ENCODE assay signal across 9 cellular contexts in genomic region chr20:20003955-20004322, GRCh38. TPM values are rescaled to one million over a fixed set of nuclear protein-coding genes. Genes with fewer than 3 reads are reported as not detected.
DNase-seq lines count a peak whose midpoint lies in the region; ATAC-seq, FAIRE-seq and TF ChIP-seq lines count a peak whose summit lies in the region.
"Not testable (repeated sequence)": the region's sequence is repeated elsewhere in the genome, so short reads cannot be mapped to it uniquely, and the experiment has no call there.
"Had no signal": no experiment of that assay in that cellular context is flagged by ENCODE, and none has a peak within 500 bp of the region (broad histone marks: within the 10 kb centered on the region; RNA-seq: fewer than 3 reads in every experiment).

No MANE protein-coding gene starts in this region.

- peaks cover 48% of the 10 kb centered on the region for H3K27me3 Mint-ChIP-seq in activated CD8-positive, alpha-beta T cell treated with anti-CD3 and anti-CD28 coated beads, Interleukin-2, amount 10 ng/mL, durations not matched to agents 7 days and 5 days (ENCODE audit: low read depth)
- H3K27me3 Mint-ChIP-seq in natural killer cell treated with Interleukin-12 subunit alpha and Interleukin-12 subunit beta and Interleukin-15 and Interleukin-18, amount 100 ng/mL, for 72 hours: peaks cover 48 to 66% of the 10 kb centered on the region in 2 donors

- dilution Hi-C loops in keratinocyte (cut with MboI; ENCODE audit: extremely low pct_ligation_motif_present, low sequenced_read_pairs): not testable (repeated sequence)

- not testable (repeated sequence) for H3K9me3 ChIP-seq in ascending aorta; esophagus (ENCODE audit: control insufficient read depth in 2 of 2, insufficient read depth in 1 of 2, low read depth in 1 of 2, low read length in 1 of 2); keratinocyte (ENCODE audit: control insufficient read depth, low read depth, low read length); upper lobe of right lung

- intact Hi-C loops in ascending aorta (cut with DNase I): loop anchor here (2.0 kb wide), 1 partner anchor 13 kb away; the partner anchor contains the start of gene NAA20
- intact Hi-C loops in upper lobe of right lung (cut with DNase I): not testable (repeated sequence)

- peak overlapping the region; percentile 17 for H3K4me2 ChIP-seq in keratinocyte (ENCODE audit: control insufficient read depth, extremely low read depth, insufficient read depth, low read depth, low read length)

- POLR2A ChIA-PET in activated CD8-positive, alpha-beta T cell treated with anti-CD3 and anti-CD28 coated beads, Interleukin-2, amount 10 ng/mL, durations not matched to agents 7 days and 5 days (lab: Charles Lee): not testable (repeated sequence)

- peak overlapping the region; percentile 40; the same call in 1 of the 2 replicates for H3K27ac ChIP-seq in HL-60 (replicated peaks)
- peak overlapping the region; percentile 73 to 83 for H3K27ac ChIP-seq in ascending aorta
- peak overlapping the region; percentile 21 to 38 for H3K27ac ChIP-seq in esophagus (ENCODE audit: low read depth in 2 of 2, low read length in 1 of 2)
- peak overlapping the region; percentile 5 for H3K27ac ChIP-seq in keratinocyte (ENCODE audit: control insufficient read depth, insufficient read depth, low read length)
- H3K27ac ChIP-seq in upper lobe of right lung: peak overlapping the region; percentile 72

- H2AFZ ChIP-seq in keratinocyte (ENCODE audit: control insufficient read depth, low read length): not testable (repeated sequence)

- H3K27ac Mint-ChIP-seq in activated CD8-positive, alpha-beta T cell treated with anti-CD3 and anti-CD28 coated beads, Interleukin-2, amount 10 ng/mL, durations not matched to agents 7 days and 5 days; stimulated activated effector memory CD8-positive, alpha-beta T cell treated with anti-CD3 and anti-CD28 coated beads, Interleukin-12 subunit alpha, Interleukin-12 subunit beta, amount 100 ng/mL, for 72 hours: not testable (repeated sequence)
- peak overlapping the region in 1 of 2 donors; percentile 69 for H3K27ac Mint-ChIP-seq in natural killer cell treated with Interleukin-12 subunit alpha and Interleukin-12 subunit beta and Interleukin-15 and Interleukin-18, amount 100 ng/mL, for 72 hours

- not testable (repeated sequence) for DNase-seq in HL-60 (ENCODE audit: low read depth in 1 of 2, low spot score in 1 of 2); activated CD8-positive, alpha-beta T cell treated with anti-CD3 and anti-CD28 coated beads, Interleukin-2, amount 10 ng/mL, durations not matched to agents 7 days and 5 days; ascending aorta (ENCODE audit: low spot score in 2 of 2); keratinocyte (ENCODE audit: low read depth, low spot score); natural killer cell treated with Interleukin-12 subunit alpha and Interleukin-12 subunit beta and Interleukin-15 and Interleukin-18, amount 100 ng/mL, for 72 hours (ENCODE audit: low spot score); stimulated activated effector memory CD8-positive, alpha-beta T cell treated with anti-CD3 and anti-CD28 coated beads, Interleukin-12 subunit alpha, Interleukin-12 subunit beta, amount 100 ng/mL, for 72 hours (ENCODE audit: low spot score in 2 of 2); upper lobe of right lung

- H3K4me3 Mint-ChIP-seq in activated CD8-positive, alpha-beta T cell treated with anti-CD3 and anti-CD28 coated beads, Interleukin-2, amount 10 ng/mL, durations not matched to agents 7 days and 5 days: peak overlapping the region; percentile 69
- H3K4me3 Mint-ChIP-seq in natural killer cell treated with Interleukin-12 subunit alpha and Interleukin-12 subunit beta and Interleukin-15 and Interleukin-18, amount 100 ng/mL, for 72 hours: peak overlapping the region; percentile 72
- peak overlapping the region; percentile 29 for H3K4me3 Mint-ChIP-seq in stimulated activated effector memory CD8-positive, alpha-beta T cell treated with anti-CD3 and anti-CD28 coated beads, Interleukin-12 subunit alpha, Interleukin-12 subunit beta, amount 100 ng/mL, for 72 hours

- not testable (repeated sequence) for TF ChIP-seq CTCF in HL-60 (IDR thresholded peaks at IDR 0.05; ENCODE audit: insufficient read depth, low read length); ascending aorta (IDR thresholded peaks at IDR 0.05); keratinocyte (optimal IDR thresholded peaks at IDR 0.05 in 1 of 3, IDR thresholded peaks at IDR 0.05 in 1 of 3, conservative IDR thresholded peaks at IDR 0.05 in 1 of 3; ENCODE audit: extremely low read depth in 1 of 3, insufficient read depth in 2 of 3, low read length in 3 of 3); upper lobe of right lung (IDR thresholded peaks at IDR 0.05)

- peaks cover 13% of the 10 kb centered on the region for H3K79me2 ChIP-seq in keratinocyte (ENCODE audit: control insufficient read depth, insufficient read depth, low read length)

- H3K36me3 Mint-ChIP-seq in activated CD8-positive, alpha-beta T cell treated with anti-CD3 and anti-CD28 coated beads, Interleukin-2, amount 10 ng/mL, durations not matched to agents 7 days and 5 days (ENCODE audit: low read depth); natural killer cell treated with Interleukin-12 subunit alpha and Interleukin-12 subunit beta and Interleukin-15 and Interleukin-18, amount 100 ng/mL, for 72 hours; stimulated activated effector memory CD8-positive, alpha-beta T cell treated with anti-CD3 and anti-CD28 coated beads, Interleukin-12 subunit alpha, Interleukin-12 subunit beta, amount 100 ng/mL, for 72 hours: not testable (repeated sequence)

- not testable (repeated sequence) for H3K4me3 ChIP-seq in HL-60 (replicated peaks; ENCODE audit: insufficient read depth, low read length); esophagus (ENCODE audit: low read depth in 1 of 2, low read length in 2 of 2); keratinocyte (ENCODE audit: control insufficient read depth in 2 of 3, extremely low read depth in 1 of 3, insufficient read depth in 2 of 3, low read depth in 1 of 3, low read length in 3 of 3)
- H3K4me3 ChIP-seq in ascending aorta (peak overlapping the region; percentile 38 to 50), upper lobe of right lung (peak overlapping the region; percentile 5)

- not testable (repeated sequence) for H3K9me1 ChIP-seq in keratinocyte (ENCODE audit: control insufficient read depth, extremely low read depth, insufficient read depth, low read length)

- not testable (repeated sequence) for H3K27me3 ChIP-seq in HL-60 (ENCODE audit: insufficient read depth, poor library complexity, severe bottlenecking); ascending aorta; esophagus (ENCODE audit: control insufficient read depth in 1 of 2, insufficient read depth in 2 of 2, low read length in 2 of 2); keratinocyte (ENCODE audit: control insufficient read depth, extremely low read depth, insufficient read depth, low read length); upper lobe of right lung

- CTCF ChIA-PET in activated CD8-positive, alpha-beta T cell treated with anti-CD3 and anti-CD28 coated beads, Interleukin-2, amount 10 ng/mL, durations not matched to agents 7 days and 5 days (lab: Charles Lee): interaction anchor here (1.1 kb wide), 1 partner anchor 10 kb away, joined by 3 read pairs; no protein-coding TSS in a partner anchor

- H3K4me1 Mint-ChIP-seq in activated CD8-positive, alpha-beta T cell treated with anti-CD3 and anti-CD28 coated beads, Interleukin-2, amount 10 ng/mL, durations not matched to agents 7 days and 5 days (ENCODE audit: low read depth): peaks cover 14% of the 10 kb centered on the region
- H3K4me1 Mint-ChIP-seq in natural killer cell treated with Interleukin-12 subunit alpha and Interleukin-12 subunit beta and Interleukin-15 and Interleukin-18, amount 100 ng/mL, for 72 hours (ENCODE audit: low read depth in 2 of 2): peaks cover 13 to 25% of the 10 kb centered on the region in 2 donors
- H3K4me1 Mint-ChIP-seq in stimulated activated effector memory CD8-positive, alpha-beta T cell treated with anti-CD3 and anti-CD28 coated beads, Interleukin-12 subunit alpha, Interleukin-12 subunit beta, amount 100 ng/mL, for 72 hours: peaks cover 16% of the 10 kb centered on the region

- FAIRE-seq in keratinocyte (lab: Jason Lieb, UNC): not testable (repeated sequence)

- H3K9me3 Mint-ChIP-seq in activated CD8-positive, alpha-beta T cell treated with anti-CD3 and anti-CD28 coated beads, Interleukin-2, amount 10 ng/mL, durations not matched to agents 7 days and 5 days (ENCODE audit: insufficient read depth); natural killer cell treated with Interleukin-12 subunit alpha and Interleukin-12 subunit beta and Interleukin-15 and Interleukin-18, amount 100 ng/mL, for 72 hours; stimulated activated effector memory CD8-positive, alpha-beta T cell treated with anti-CD3 and anti-CD28 coated beads, Interleukin-12 subunit alpha, Interleukin-12 subunit beta, amount 100 ng/mL, for 72 hours: not testable (repeated sequence)

- H3K36me3 ChIP-seq in ascending aorta (peaks cover 8 to 11% of the 10 kb centered on the region in 2 donors), esophagus (ENCODE audit: control insufficient read depth in 2 of 2, insufficient read depth in 2 of 2, low read length in 1 of 2) (peaks cover 14 to 15% of the 10 kb centered on the region in 2 donors), keratinocyte (ENCODE audit: control insufficient read depth in 2 of 2, extremely low read depth in 1 of 2, insufficient read depth in 2 of 2, low read length in 2 of 2) (peaks cover 23 to 32% of the 10 kb centered on the region in 2 experiments), upper lobe of right lung (peaks cover 40% of the 10 kb centered on the region)

- 73 to 74% methylated on average over 6 of the region's 6 CpGs for WGBS in esophagus, 2 donors

- not testable (repeated sequence) for H4K20me1 ChIP-seq in keratinocyte (ENCODE audit: control insufficient read depth, extremely low read depth, insufficient read depth, low read length)

- H3K4me1 ChIP-seq in ascending aorta (peaks cover 0 to 22% of the 10 kb centered on the region in 2 donors), keratinocyte (ENCODE audit: control insufficient read depth, extremely low read depth, insufficient read depth, low read length) (peaks cover 17% of the 10 kb centered on the region), upper lobe of right lung (peaks cover 27% of the 10 kb centered on the region)
- not testable (repeated sequence) for H3K4me1 ChIP-seq in esophagus (ENCODE audit: control insufficient read depth in 2 of 2, insufficient read depth in 2 of 2, low read length in 1 of 2)

- not testable (repeated sequence) for H3K9ac ChIP-seq in keratinocyte (ENCODE audit: control insufficient read depth, extremely low read depth, insufficient read depth, low read length)

- ATAC-seq in activated CD8-positive, alpha-beta T cell treated with anti-CD3 and anti-CD28 coated beads, Interleukin-2, amount 10 ng/mL, durations not matched to agents 7 days and 5 days; natural killer cell treated with Interleukin-12 subunit alpha and Interleukin-12 subunit beta and Interleukin-15 and Interleukin-18, amount 100 ng/mL, for 72 hours; stimulated activated effector memory CD8-positive, alpha-beta T cell treated with anti-CD3 and anti-CD28 coated beads, Interleukin-12 subunit alpha, Interleukin-12 subunit beta, amount 100 ng/mL, for 72 hours; upper lobe of right lung: not testable (repeated sequence)

RNA-seq across cellular contexts. Expression of gene NAA20, which starts 13.2 kb away (rescaled TPM):
- 10 to 100 TPM; 55.8 to 59.1 TPM for total RNA-seq in activated CD8-positive, alpha-beta T cell treated with anti-CD3 and anti-CD28 coated beads, Interleukin-2, amount 10 ng/mL, durations not matched to agents 7 days and 5 days
- total RNA-seq in ascending aorta: 2.7 TPM
- polyA plus RNA-seq in esophagus: 100 to 1,000 TPM; 186 to 388 TPM
- polyA plus RNA-seq in keratinocyte: 114 to 204 TPM (median 126 TPM) in 3 replicates
- polyA plus RNA-seq in keratinocyte (2011; ENCODE audit: low read depth): 56.6 TPM
- 99.3 and 174 TPM in 2 replicates for polyA plus RNA-seq in keratinocyte (2011; cell fraction: cytosol; rRNA removed)
- 69.8 and 104 TPM in 2 replicates for polyA plus RNA-seq in keratinocyte (2011; cell fraction: nucleus; rRNA removed)
- 114 and 120 TPM in 2 replicates for polyA plus RNA-seq in keratinocyte (2012; ENCODE audit: low replicate concordance)
- polyA minus RNA-seq in keratinocyte: 17.5 to 64.3 TPM (median 32.5 TPM) in 3 replicates
- polyA minus RNA-seq in keratinocyte (2011; cell fraction: cytosol; rRNA and poly(A)+ RNA removed): 47.4 TPM
- polyA minus RNA-seq in keratinocyte (2011; cell fraction: nucleus; rRNA and poly(A)+ RNA removed): 24.8 and 28.8 TPM in 2 replicates
- total RNA-seq in natural killer cell treated with Interleukin-12 subunit alpha and Interleukin-12 subunit beta and Interleukin-15 and Interleukin-18, amount 100 ng/mL, for 72 hours: 10 to 100 TPM; 62.4 to 75.8 TPM
- 63.1 TPM for total RNA-seq in upper lobe of right lung

RNA-seq across cellular contexts. Expression of gene CRNKL1, which starts 48.3 kb away (rescaled TPM):
- 10 to 100 TPM; 17.4 to 20.8 TPM for total RNA-seq in activated CD8-positive, alpha-beta T cell treated with anti-CD3 and anti-CD28 coated beads, Interleukin-2, amount 10 ng/mL, durations not matched to agents 7 days and 5 days
- total RNA-seq in ascending aorta (2.2 TPM), upper lobe of right lung (20.2 TPM)
- polyA plus RNA-seq in esophagus (10 to 100 TPM; 13.0 to 21.2 TPM), keratinocyte (6.1 to 11.0 TPM (median 9.4 TPM) in 3 replicates)
- 16.9 TPM for polyA plus RNA-seq in keratinocyte (2011; ENCODE audit: low read depth)
- 5.7 and 9.1 TPM in 2 replicates for polyA plus RNA-seq in keratinocyte (2011; cell fraction: cytosol; rRNA removed)
- polyA plus RNA-seq in keratinocyte (2011; cell fraction: nucleus; rRNA removed): 7.7 and 11.5 TPM in 2 replicates
- polyA plus RNA-seq in keratinocyte (2012; ENCODE audit: low replicate concordance): 12.4 and 15.7 TPM in 2 replicates
- 2.5 to 10.4 TPM (median 4.9 TPM) in 3 replicates for polyA minus RNA-seq in keratinocyte
- 6.1 TPM for polyA minus RNA-seq in keratinocyte (2011; cell fraction: cytosol; rRNA and poly(A)+ RNA removed)
- 5.1 and 7.7 TPM in 2 replicates for polyA minus RNA-seq in keratinocyte (2011; cell fraction: nucleus; rRNA and poly(A)+ RNA removed)
- total RNA-seq in natural killer cell treated with Interleukin-12 subunit alpha and Interleukin-12 subunit beta and Interleukin-15 and Interleukin-18, amount 100 ng/mL, for 72 hours: 10 to 100 TPM; 18.7 to 24.2 TPM

RNA-seq across cellular contexts. Expression of gene CFAP61, which starts 48.4 kb away (rescaled TPM):
- total RNA-seq in activated CD8-positive, alpha-beta T cell treated with anti-CD3 and anti-CD28 coated beads, Interleukin-2, amount 10 ng/mL, durations not matched to agents 7 days and 5 days: not detected
- total RNA-seq in ascending aorta (not detected), upper lobe of right lung (not detected)
- polyA plus RNA-seq in esophagus (not detected), keratinocyte (0.15 to 0.61 TPM (median 0.25 TPM) in 3 replicates)
- polyA plus RNA-seq in keratinocyte (2011; ENCODE audit: low read depth): not detected
- polyA plus RNA-seq in keratinocyte (2011; cell fraction: cytosol; rRNA removed): 0.07 and 0.19 TPM in 2 replicates
- 0.11 and 0.45 TPM in 2 replicates for polyA plus RNA-seq in keratinocyte (2011; cell fraction: nucleus; rRNA removed)
- not detected in 2 replicates for polyA plus RNA-seq in keratinocyte (2012; ENCODE audit: low replicate concordance)
- polyA minus RNA-seq in keratinocyte: 1.6 TPM in 1 of 3 replicates, not detected in the others
- not detected for polyA minus RNA-seq in keratinocyte (2011; cell fraction: cytosol; rRNA and poly(A)+ RNA removed)
- polyA minus RNA-seq in keratinocyte (2011; cell fraction: nucleus; rRNA and poly(A)+ RNA removed): not detected in 2 replicates
- not detected for total RNA-seq in natural killer cell treated with Interleukin-12 subunit alpha and Interleukin-12 subunit beta and Interleukin-15 and Interleukin-18, amount 100 ng/mL, for 72 hours
- total RNA-seq: lung microvascular endothelial cell had no signal

Comparison
In these comparisons a context has a peak if more than half of its experiments do, and no peak if none do; other contexts are left out.
1. H3K27ac ChIP-seq: peak in every context shown above with its lines; median percentile 78 in ascending aorta; 72 in upper lobe of right lung; 40 in HL-60; 30 in esophagus; 5 in keratinocyte.
2. RNA of gene NAA20, which starts 13.2 kb away (total RNA-seq): 62.4 to 75.8 TPM in natural killer cell treated with Interleukin-12 subunit alpha and Interleukin-12 subunit beta and Interleukin-15 and Interleukin-18, amount 100 ng/mL, for 72 hours, 63.1 TPM in upper lobe of right lung (single experiment) and 55.8 to 59.1 TPM in activated CD8-positive, alpha-beta T cell treated with anti-CD3 and anti-CD28 coated beads, Interleukin-2, amount 10 ng/mL, durations not matched to agents 7 days and 5 days; 2.7 TPM in ascending aorta (single experiment); every median in the first group is over 10 times any median in the second.
3. Peak in every context shown above with its lines, with median percentiles within 50 percentile points of each other: H3K4me3 Mint-ChIP-seq.